ENCODE assay signal across 18 cellular contexts in genomic region chr19:1745589-1746031, GRCh38. TPM values are rescaled to one million over a fixed set of nuclear protein-coding genes. Genes with fewer than 3 reads are reported as not detected.
DNase-seq lines count a peak whose midpoint lies in the region; ATAC-seq and TF ChIP-seq lines count a peak whose summit lies in the region.
"Had no signal": no experiment of that assay in that cellular context is flagged by ENCODE, and none has a peak within 500 bp of the region (broad histone marks: within the 10 kb centered on the region; RNA-seq: fewer than 3 reads in every experiment).

No MANE protein-coding gene starts in this region.

- no TSS peak for BruUV-seq in A673 (replicated peaks; lab: Mats Ljungman, UMichigan)

- H3K27me3 ChIP-seq in A673 (replicated peaks; ENCODE audit: insufficient read depth, low read depth, low read length, poor library complexity): peaks cover 58% of the 10 kb centered on the region
- peaks cover 32 to 95% (median 72%) of the 10 kb centered on the region in 7 donors for H3K27me3 ChIP-seq in spleen (replicated peaks in 1 of 7)

- H3K36me3 Mint-ChIP-seq in WTC11: no peaks in the 10 kb centered on the region
- H3K36me3 Mint-ChIP-seq: activated CD8-positive, alpha-beta memory T cell treated with anti-CD3 and anti-CD28 coated beads, Interleukin-2, amount 10 ng/mL, durations not matched to agents 7 days and 5 days had no signal

- peak overlapping the region; percentile 28 for H3K4me3 ChIP-seq in A673 (ENCODE audit: low read depth, low read length, poor library complexity, severe bottlenecking)
- H3K4me3 ChIP-seq in iPS-18c (ENCODE audit: insufficient read depth, low read depth, low read length): peak overlapping the region; percentile 41
- H3K4me3 ChIP-seq in spleen: no peak overlapping the region
- H3K4me3 ChIP-seq: HAP-1, mucosa of descending colon, SJSA1 had no signal

- POLR2A ChIA-PET in A673 (lab: Charles Lee; ENCODE audit: low non-redundant PET) (no interaction called here), WTC11 (lab: Charles Lee) (no interaction called here)

- TF ChIP-seq CTCF in A673 (conservative IDR thresholded peaks at IDR 0.05; ENCODE audit: low read depth, low read length): no peak
- TF ChIP-seq CTCF in WTC11 (IDR thresholded peaks at IDR 0.05): no peak
- no peak for TF ChIP-seq CTCF in spleen (IDR thresholded peaks at IDR 0.05 in 8 of 11, conservative IDR thresholded peaks at IDR 0.05 in 3 of 11)

- WGBS in spleen, 5 donors: 2 to 5% (median 4%) methylated on average over 13 to 14 of the region's 14 CpGs

- H3K4me1 ChIP-seq in A673 (ENCODE audit: insufficient read depth, low read length, poor library complexity, severe bottlenecking): peaks cover 10% of the 10 kb centered on the region
- H3K4me1 ChIP-seq in spleen: peaks cover 19 to 50% (median 30%) of the 10 kb centered on the region in 6 donors
- H3K4me1 ChIP-seq: HAP-1 had no signal

- peak; percentile 49 for DNase-seq in A673 (ENCODE audit: low spot score)
- DNase-seq in HCEC 1CT: peak; percentile 74
- DNase-seq in WTC11 (ENCODE audit: low spot score): peak; percentile 53
- no peak for DNase-seq in amygdala (lab: John Stamatoyannopoulos, UW)
- DNase-seq in hippocampal formation (lab: John Stamatoyannopoulos, UW): no peak
- no peak for DNase-seq in spleen
- DNase-seq: activated CD8-positive, alpha-beta memory T cell treated with anti-CD3 and anti-CD28 coated beads, Interleukin-2, amount 10 ng/mL, durations not matched to agents 7 days and 5 days; DMS153; foreskin melanocyte; mucosa of descending colon; NCI-H187 treated with DMSO at 0.1 percent for 48 hours; stimulated activated CD4-positive, alpha-beta T cell treated with anti-CD3 and anti-CD28 coated beads, Interleukin-15, amount 100 ng/mL, for 24 hours; substantia nigra had no signal

- peaks cover 96% of the 10 kb centered on the region for H3K27me3 Mint-ChIP-seq in WTC11 (ENCODE audit: low read depth)

- ATAC-seq in WTC11 (no peak), GM21526 (IDR thresholded peaks at IDR 0.05; ENCODE audit: low FRiP score, unreplicated experiment) (no peak)

- peak overlapping the region; percentile 49 for H3K4me3 Mint-ChIP-seq in WTC11
- H3K4me3 Mint-ChIP-seq: activated CD8-positive, alpha-beta memory T cell treated with anti-CD3 and anti-CD28 coated beads, Interleukin-2, amount 10 ng/mL, durations not matched to agents 7 days and 5 days had no signal

- no peak overlapping the region for H3K27ac Mint-ChIP-seq in WTC11
- H3K27ac Mint-ChIP-seq: activated CD8-positive, alpha-beta memory T cell treated with anti-CD3 and anti-CD28 coated beads, Interleukin-2, amount 10 ng/mL, durations not matched to agents 7 days and 5 days had no signal

- peaks cover 8% of the 10 kb centered on the region for H3K4me1 Mint-ChIP-seq in WTC11

- H3K27ac ChIP-seq in A673 (ENCODE audit: low read depth, low read length, poor library complexity, severe bottlenecking): no peak overlapping the region
- H3K27ac ChIP-seq in spleen: no peak overlapping the region
- H3K27ac ChIP-seq: SJSA1 had no signal

- CTCF ChIA-PET in A673 (lab: Charles Lee) (no interaction called here), WTC11 (lab: Charles Lee) (interaction anchor here (1.4 to 4.7 kb wide), 6 partner anchors 11 to 80 kb away, joined by 5 to 35 read pairs (median 8); no protein-coding TSS in a partner anchor)

- H3K9me3 ChIP-seq in A673 (ENCODE audit: low read depth, low read length, poor library complexity, severe bottlenecking): no peaks in the 10 kb centered on the region
- H3K9me3 ChIP-seq in iPS-18c (ENCODE audit: control insufficient read depth, insufficient read depth, low read length): peaks cover 5% of the 10 kb centered on the region
- peaks cover 0 to 1% (median 0%) of the 10 kb centered on the region in 8 donors for H3K9me3 ChIP-seq in spleen
- H3K9me3 ChIP-seq: HAP-1, mucosa of descending colon, SJSA1 had no signal

- H3K36me3 ChIP-seq in A673 (ENCODE audit: insufficient read depth, low read length, poor library complexity, severe bottlenecking) (no peaks in the 10 kb centered on the region), spleen (no peaks in the 10 kb centered on the region)
- H3K36me3 ChIP-seq: HAP-1, SJSA1 had no signal

- intact Hi-C loops in A673 (cut with micrococcal nuclease; ENCODE audit: unreplicated experiment) (no loop called here), spleen (cut with DNase I; ENCODE audit: low total_unique reads) (no loop called here)

- TF ChIP-seq POLR2A in spleen (IDR thresholded peaks at IDR 0.05): no peak

- no peaks in the 10 kb centered on the region for H3K9me3 Mint-ChIP-seq in WTC11

TF ChIP-seq in WTC11, 78 proteins besides CTCF, POLR2A, EP300 and RAD21:
- no peak for TF ChIP-seq CBFB (CRISPR knock-in tag; IDR thresholded peaks at IDR 0.05; ENCODE audit: low read depth)

RNA-seq across cellular contexts. Expression of gene ONECUT3, which starts 7.7 kb away (rescaled TPM):
- total RNA-seq in A673 (2021) (not detected in 2 replicates), WTC11 (2021) (0.04 TPM in 1 of 3 replicates, not detected in the others), spleen (not detected)
- polyA plus RNA-seq in spleen: not detected
- total RNA-seq: activated CD8-positive, alpha-beta memory T cell treated with anti-CD3 and anti-CD28 coated beads, Interleukin-2, amount 10 ng/mL, durations not matched to agents 7 days and 5 days; kidney; mucosa of descending colon; SJSA1 had no signal

Comparison
In these comparisons a context has a peak if more than half of its experiments do, and no peak if none do; other contexts are left out.
1. DNase-seq: peak in A673 (single experiment), HCEC 1CT (single experiment) and WTC11 (single experiment); none in amygdala (0 of 56), hippocampal formation (0 of 2) and spleen (single experiment).
2. H3K4me3 ChIP-seq: peak in A673 (single experiment) and iPS-18c (single experiment); none in spleen (0 of 8).